Comparison of ENCODE assay signal across 10 cellular contexts in the genomic region with DNA sequence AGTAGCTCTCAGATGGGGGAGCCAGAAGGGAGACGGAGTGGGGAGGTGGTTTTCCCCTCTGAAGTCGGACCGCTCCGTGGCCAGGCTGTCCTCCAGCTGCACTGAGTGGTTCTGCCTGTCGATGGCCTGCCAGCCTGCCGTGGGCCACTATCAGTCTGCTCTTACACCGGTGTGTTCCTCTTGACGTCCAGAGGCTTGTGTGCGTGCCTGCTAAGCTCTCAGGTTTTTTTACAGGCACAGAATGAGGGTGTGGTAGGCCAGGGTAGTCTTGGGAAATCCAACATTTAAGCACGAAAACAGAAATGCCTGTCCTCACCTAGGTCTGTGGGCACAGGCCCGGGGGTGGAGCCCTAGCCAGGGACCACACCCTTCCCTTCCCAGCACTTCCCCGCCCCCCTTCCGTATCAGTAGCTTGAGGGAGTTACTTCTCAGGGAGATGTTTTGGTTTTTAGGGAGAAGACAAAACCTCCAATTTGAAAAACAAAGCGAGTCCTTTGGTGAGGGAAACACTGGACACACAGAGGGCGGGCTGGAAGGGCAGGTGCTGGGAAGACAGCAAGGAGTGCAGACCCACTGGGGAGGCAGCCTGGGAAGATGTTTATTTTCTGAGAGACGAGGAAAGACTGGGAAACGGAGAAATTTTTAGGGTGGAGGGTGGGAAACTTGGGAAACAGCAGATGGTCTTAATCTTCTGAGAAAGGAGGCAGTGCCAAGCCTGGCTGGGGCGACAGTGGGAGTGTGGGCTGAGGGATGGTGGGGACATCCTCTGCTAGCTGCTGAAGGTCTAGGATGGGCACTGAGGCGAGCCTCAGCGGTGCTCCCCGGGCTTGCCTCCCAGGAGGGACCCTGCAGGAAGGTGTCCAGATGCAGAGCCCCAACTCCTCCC.
DNase-seq lines count a peak whose midpoint lies in the region; ATAC-seq and TF ChIP-seq lines count a peak whose summit lies in the region.
"Had no signal": no experiment of that assay in that cellular context is flagged by ENCODE, and none has a peak within 500 bp of the region (broad histone marks: within the 10 kb centered on the region; RNA-seq: fewer than 3 reads in every experiment).

No MANE protein-coding gene starts in this region.

- peaks cover 31% of the 10 kb centered on the region for H3K4me1 Mint-ChIP-seq in activated T-helper 1 cell treated with anti-CD3 and anti-CD28 coated beads, Interleukin-12 subunit alpha, Interleukin-12 subunit beta, Interleukin-2, Interleukin-4 antibody, amounts not matched to agents 30 ng/mL and 10 ng/mL and 1 ng/mL, durations not matched to agents 14 hours and 24 hours and 36 hours (ENCODE audit: low read depth)

- H3K27me3 Mint-ChIP-seq in activated T-helper 1 cell treated with anti-CD3 and anti-CD28 coated beads, Interleukin-12 subunit alpha, Interleukin-12 subunit beta, Interleukin-2, Interleukin-4 antibody, amounts not matched to agents 30 ng/mL and 10 ng/mL and 1 ng/mL, durations not matched to agents 14 hours and 24 hours and 36 hours (ENCODE audit: insufficient read depth) = peaks cover 5% of the 10 kb centered on the region

- peak overlapping the region; percentile 64 to 83 (median 75) for H3K27ac ChIP-seq in stomach

- H3K36me3 Mint-ChIP-seq in activated T-helper 1 cell treated with anti-CD3 and anti-CD28 coated beads, Interleukin-12 subunit alpha, Interleukin-12 subunit beta, Interleukin-2, Interleukin-4 antibody, amounts not matched to agents 30 ng/mL and 10 ng/mL and 1 ng/mL, durations not matched to agents 14 hours and 24 hours and 36 hours (ENCODE audit: low read depth) = peaks cover 3% of the 10 kb centered on the region

- no peaks in the 10 kb centered on the region for H3K36me3 ChIP-seq in stomach

- no peak for ATAC-seq in GM18502 (IDR thresholded peaks at IDR 0.05; ENCODE audit: poor library complexity, unreplicated experiment)
- ATAC-seq in HG02973 (IDR thresholded peaks at IDR 0.05; ENCODE audit: unreplicated experiment) = no peak
- ATAC-seq: Panc1 had no signal

- H3K4me3 ChIP-seq in iPS-18c (ENCODE audit: insufficient read depth, low read depth, low read length) = peak overlapping the region; percentile 31
- H3K4me3 ChIP-seq in stomach = no peak overlapping the region

- no peak for TF ChIP-seq CTCF in stomach (IDR thresholded peaks at IDR 0.05)

- H3K9me3 Mint-ChIP-seq in activated T-helper 1 cell treated with anti-CD3 and anti-CD28 coated beads, Interleukin-12 subunit alpha, Interleukin-12 subunit beta, Interleukin-2, Interleukin-4 antibody, amounts not matched to agents 30 ng/mL and 10 ng/mL and 1 ng/mL, durations not matched to agents 14 hours and 24 hours and 36 hours = peaks cover 24% of the 10 kb centered on the region

- TF ChIP-seq POLR2A in stomach (IDR thresholded peaks at IDR 0.05) = no peak

- intact Hi-C loops in activated T-helper 1 cell treated with anti-CD3 and anti-CD28 coated beads, Interleukin-12 subunit alpha, Interleukin-12 subunit beta, Interleukin-2, Interleukin-4 antibody, amounts not matched to agents 30 ng/mL and 10 ng/mL and 1 ng/mL, durations not matched to agents 14 hours and 24 hours and 36 hours (cut with micrococcal nuclease) = no loop called here
- intact Hi-C loops in stomach (cut with DNase I; ENCODE audit: low total_unique reads) = no loop called here

- peak overlapping the region; percentile 13 for H3K27ac Mint-ChIP-seq in activated T-helper 1 cell treated with anti-CD3 and anti-CD28 coated beads, Interleukin-12 subunit alpha, Interleukin-12 subunit beta, Interleukin-2, Interleukin-4 antibody, amounts not matched to agents 30 ng/mL and 10 ng/mL and 1 ng/mL, durations not matched to agents 14 hours and 24 hours and 36 hours

- H3K9me3 ChIP-seq in iPS-18c (ENCODE audit: control insufficient read depth, insufficient read depth, low read length) (no peaks in the 10 kb centered on the region), stomach (no peaks in the 10 kb centered on the region)

- no peaks in the 10 kb centered on the region for H3K27me3 ChIP-seq in stomach

- DNase-seq in KBM-7 (peak; percentile 85), stomach (peak; percentile 67), retina (no peak), 8988T (no peak)
- no peak for DNase-seq in activated T-helper 1 cell treated with anti-CD3 and anti-CD28 coated beads, Interleukin-12 subunit alpha, Interleukin-12 subunit beta, Interleukin-2, Interleukin-4 antibody, amounts not matched to agents 30 ng/mL and 10 ng/mL and 1 ng/mL, durations not matched to agents 14 hours and 24 hours and 36 hours (ENCODE audit: low spot score)
- DNase-seq: activated T-cell treated with anti-CD3 and anti-CD28 coated beads for 4 hours had no signal

- peaks cover 35 to 53% (median 43%) of the 10 kb centered on the region in 4 donors for H3K4me1 ChIP-seq in stomach

- no peak for TF ChIP-seq EP300 in stomach (IDR thresholded peaks at IDR 0.05)

- H3K4me3 Mint-ChIP-seq in activated T-helper 1 cell treated with anti-CD3 and anti-CD28 coated beads, Interleukin-12 subunit alpha, Interleukin-12 subunit beta, Interleukin-2, Interleukin-4 antibody, amounts not matched to agents 30 ng/mL and 10 ng/mL and 1 ng/mL, durations not matched to agents 14 hours and 24 hours and 36 hours = peak overlapping the region; percentile 11

- 30 to 47% (median 39%) methylated on average over 20 to 21 of the region's 21 CpGs for WGBS in stomach, 5 donors

- in situ Hi-C loops in KBM-7 (cut with MboI; ENCODE audit: low pct_unique_long_range_greater_than_20kb, low sequenced_read_pairs) = no loop called here

Comparison
In these comparisons a context has a peak if more than half of its experiments do, and no peak if none do; other contexts are left out.
1. DNase-seq: peak in KBM-7 (single experiment) and stomach (single experiment); none in activated T-helper 1 cell treated with anti-CD3 and anti-CD28 coated beads, Interleukin-12 subunit alpha, Interleukin-12 subunit beta, Interleukin-2, Interleukin-4 antibody, amounts not matched to agents 30 ng/mL and 10 ng/mL and 1 ng/mL, durations not matched to agents 14 hours and 24 hours and 36 hours (single experiment), retina (single experiment) and 8988T (single experiment).